ENCODE assay signal across 19 cellular contexts in the genomic region with DNA sequence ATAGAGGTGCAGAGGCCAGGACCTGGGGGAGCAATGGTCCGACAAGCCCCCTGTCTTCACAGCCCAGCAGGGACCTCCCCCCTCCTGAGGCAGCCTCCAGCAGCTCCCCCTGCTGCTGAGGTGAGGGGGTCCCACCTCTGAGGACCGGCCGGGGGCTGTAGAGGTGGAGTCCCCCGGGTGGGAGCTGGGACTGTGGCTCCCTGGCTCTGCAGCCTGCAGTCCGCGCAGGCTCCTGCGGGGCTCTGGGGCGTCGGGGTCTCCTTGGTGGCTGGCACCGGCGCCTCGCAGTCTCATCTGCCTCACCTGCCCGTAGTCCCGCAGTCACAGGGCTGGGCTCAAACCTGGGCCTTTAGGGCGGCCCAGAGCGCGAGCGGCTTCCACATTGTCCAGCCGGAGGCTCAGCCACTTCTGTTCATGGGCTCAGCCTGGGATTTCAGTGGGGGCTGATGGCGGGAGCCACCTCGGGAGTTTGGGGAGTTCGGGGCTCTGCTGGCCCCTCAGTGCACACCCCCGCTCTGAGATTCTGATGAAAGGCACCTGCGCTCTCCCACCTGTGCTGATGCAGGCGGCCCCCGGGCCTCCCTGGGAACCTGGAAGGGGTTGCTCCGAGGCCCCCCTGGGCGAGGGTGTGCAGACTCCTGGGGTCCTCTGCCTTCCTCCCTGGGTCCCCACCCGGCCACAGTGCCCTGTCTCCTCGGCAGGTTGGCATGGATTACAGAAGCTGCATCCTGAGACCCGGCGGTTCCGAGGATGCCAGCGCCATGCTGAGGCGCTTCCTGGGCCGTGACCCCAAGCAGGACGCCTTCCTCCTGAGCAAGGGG. TPM values are rescaled to one million over a fixed set of nuclear protein-coding genes. Genes with fewer than 3 reads are reported as not detected.
DNase-seq lines count a peak whose midpoint lies in the region; ATAC-seq and TF ChIP-seq lines count a peak whose summit lies in the region.
"Had no signal": no experiment of that assay in that cellular context is flagged by ENCODE, and none has a peak within 500 bp of the region (broad histone marks: within the 10 kb centered on the region; RNA-seq: fewer than 3 reads in every experiment).

No MANE protein-coding gene starts in this region.

- H3K36me3 ChIP-seq in breast epithelium (no peaks in the 10 kb centered on the region), H7 (replicated peaks; ENCODE audit: control insufficient read depth, insufficient read depth, low read length) (peaks cover 13% of the 10 kb centered on the region), transverse colon (peaks cover 0 to 9% (median 3%) of the 10 kb centered on the region in 4 donors)

- in situ Hi-C loops in transverse colon (cut with MboI; ENCODE audit: low pct_ligation_motif_present in 1 of 4, low pct_unique_long_range_greater_than_20kb in 1 of 4, low sequenced_read_pairs in 3 of 4): no loop called here

- H3K36me3 Mint-ChIP-seq in MCF 10A (ENCODE audit: insufficient read depth, unreplicated experiment): peaks cover 11% of the 10 kb centered on the region

- H3K27ac Mint-ChIP-seq in MCF 10A (ENCODE audit: low read depth, unreplicated experiment): no peak overlapping the region

- POLR2A ChIA-PET in MCF 10A (lab: Yijun Ruan, JAX): no interaction called here

- H3K4me1 ChIP-seq in breast epithelium (no peaks in the 10 kb centered on the region), transverse colon (peaks cover 0 to 19% (median 16%) of the 10 kb centered on the region in 4 donors)

- peaks cover 4% of the 10 kb centered on the region for H3K4me1 Mint-ChIP-seq in MCF 10A (ENCODE audit: insufficient read depth, unreplicated experiment)
- H3K4me1 Mint-ChIP-seq: H9 had no signal

- no peaks in the 10 kb centered on the region for H3K27me3 Mint-ChIP-seq in MCF 10A (ENCODE audit: insufficient read depth, unreplicated experiment)

- no peak for TF ChIP-seq POLR2A in breast epithelium (IDR thresholded peaks at IDR 0.05)
- no peak for TF ChIP-seq POLR2A in transverse colon (IDR thresholded peaks at IDR 0.05)

- TF ChIP-seq CTCF in breast epithelium (IDR thresholded peaks at IDR 0.05) (no peak), MCF 10A (IDR thresholded peaks at IDR 0.05; ENCODE audit: unreplicated experiment) (no peak), transverse colon (IDR thresholded peaks at IDR 0.05) (no peak)

- no peaks in the 10 kb centered on the region for H3K9me3 Mint-ChIP-seq in MCF 10A (ENCODE audit: unreplicated experiment)

- TF ChIP-seq EP300 in transverse colon (IDR thresholded peaks at IDR 0.05; ENCODE audit: low read depth): no peak

- no peak overlapping the region for H3K4me3 Mint-ChIP-seq in MCF 10A (ENCODE audit: unreplicated experiment)
- H3K4me3 Mint-ChIP-seq: H9 had no signal

- ATAC-seq in HG02798 (IDR thresholded peaks at IDR 0.05; ENCODE audit: poor library complexity, unreplicated experiment): no peak
- ATAC-seq in HG03520 (IDR thresholded peaks at IDR 0.05; ENCODE audit: unreplicated experiment): no peak
- ATAC-seq: K562 had no signal

- H3K4me3 ChIP-seq in breast epithelium: no peak overlapping the region
- H3K4me3 ChIP-seq in H7 (ENCODE audit: insufficient read depth, low read depth, low read length): no peak overlapping the region
- peak overlapping the region in 1 of 4 donors; percentile 18 for H3K4me3 ChIP-seq in transverse colon
- H3K4me3 ChIP-seq: K562 had no signal

- DNase-seq in breast epithelium (ENCODE audit: low spot score in 2 of 2) (no peak), MCF 10A (ENCODE audit: unreplicated experiment) (no peak), H7 (peak; percentile 67), islet precursor cell (peak; percentile 45), transverse colon (no peak), NCI-H128 (lab: John Stamatoyannopoulos, UW; ENCODE audit: unreplicated experiment) (no peak)
- DNase-seq: 8988T; H9; NCI-H1105 treated with DMSO at 0.1 percent for 48 hours; NCI-H1694 treated with DMSO at 0.1 percent for 48 hours; NCI-H510A; NCI-H748 treated with DMSO at 0.1 percent for 48 hours; NK-92 treated with Interleukin-12 subunit alpha and Interleukin-12 subunit beta, amount 100 ng/mL, for 24 hours; OCI-M1; RPMI8226; SHP77 treated with DMSO at 0.1 percent for 48 hours had no signal

- H3K27ac ChIP-seq in breast epithelium (peak overlapping the region; percentile 75 to 87), transverse colon (peak overlapping the region; percentile 73 to 77 (median 76))

- intact Hi-C loops in breast epithelium (cut with DNase I; ENCODE audit: low total_unique reads) (no loop called here), MCF 10A (cut with micrococcal nuclease) (no loop called here), transverse colon (cut with DNase I; ENCODE audit: low total_unique reads) (no loop called here)

- WGBS in transverse colon (ENCODE audit: low coverage in 1 of 2), 2 donors: 95% methylated on average over 36 of the region's 37 CpGs; no CpG with 5 or more reads in 1 of the 2 donors

- no TSS peak for BruUV-seq in MCF 10A (replicated peaks; lab: Mats Ljungman, UMichigan)

- CTCF ChIA-PET in MCF 10A (lab: Yijun Ruan, JAX): no interaction called here

- H3K27me3 ChIP-seq in breast epithelium: no peaks in the 10 kb centered on the region
- no peaks in the 10 kb centered on the region for H3K27me3 ChIP-seq in H7 (ENCODE audit: control insufficient read depth, insufficient read depth, low read length)
- no peaks in the 10 kb centered on the region for H3K27me3 ChIP-seq in transverse colon

- no peaks in the 10 kb centered on the region for H3K9me3 ChIP-seq in breast epithelium
- H3K9me3 ChIP-seq in transverse colon: no peaks in the 10 kb centered on the region

RNA-seq across cellular contexts. Expression of a gene that starts 7.0 kb away (rescaled TPM):
- total RNA-seq in breast epithelium (10 to 100 TPM in 1 of 3 donors, 1 to 10 TPM in 2; 2.1 to 10.4 (median 7.5) TPM), MCF 10A (2022) (3.1 and 4.0 TPM in 2 replicates), transverse colon (10 to 100 TPM in 1 of 4 donors, 1 to 10 TPM in 2, under 1 TPM in 1; 0.75 to 10.2 (median 4.9) TPM)
- total RNA-seq in H7 (2014; rRNA removed; shearing (Covaris generic)): 5.3 and 6.8 TPM in 2 replicates

RNA-seq across cellular contexts. Expression of a gene that starts 27.3 kb away (rescaled TPM):
- total RNA-seq in breast epithelium (10 to 100 TPM; 26.2 to 40.0 (median 39.1) TPM), MCF 10A (2022) (93.7 and 114 TPM in 2 replicates), transverse colon (100 to 1,000 TPM in 1 of 4 donors, 10 to 100 TPM in 3; 32.9 to 149 (median 42.0) TPM)
- total RNA-seq in H7 (2014; rRNA removed; shearing (Covaris generic)): 206 and 287 TPM in 2 replicates

RNA-seq across cellular contexts. Expression of a gene that starts 28.7 kb away (rescaled TPM):
- total RNA-seq in breast epithelium (10 to 100 TPM in 1 of 3 donors, 1 to 10 TPM in 2; 4.6 to 10.7 (median 7.5) TPM), MCF 10A (2022) (4.9 and 6.6 TPM in 2 replicates), transverse colon (1 to 10 TPM; 2.6 to 6.4 (median 3.9) TPM)
- total RNA-seq in H7 (2014; rRNA removed; shearing (Covaris generic)): 1.9 and 2.0 TPM in 2 replicates

RNA-seq across cellular contexts. Expression of a gene that starts 29.6 kb away (rescaled TPM):
- 10 to 100 TPM; 40.3 to 45.2 (median 42.1) TPM for total RNA-seq in breast epithelium
- 63.2 and 66.6 TPM in 2 replicates for total RNA-seq in MCF 10A (2022)
- 97.4 and 103 TPM in 2 replicates for total RNA-seq in H7 (2014; rRNA removed; shearing (Covaris generic))
- total RNA-seq in transverse colon: 10 to 100 TPM; 37.0 to 66.6 (median 47.5) TPM

RNA-seq across cellular contexts. Expression of a gene that starts 54.5 kb away (rescaled TPM):
- under 1 TPM in 2 of 3 donors, not detected in 1; 0.15 to 0.33 TPM for total RNA-seq in breast epithelium
- total RNA-seq in MCF 10A (2022): not detected in 2 replicates
- total RNA-seq in H7 (2014; rRNA removed; shearing (Covaris generic)): under 0.01 TPM in 2 replicates
- not detected for total RNA-seq in transverse colon
- total RNA-seq: H9 had no signal

Comparison
In these comparisons a context has a peak if more than half of its experiments do, and no peak if none do; other contexts are left out.
1. DNase-seq: peak in H7 (single experiment) and islet precursor cell (single experiment); none in breast epithelium (0 of 2), MCF 10A (single experiment), transverse colon (single experiment) and NCI-H128 (single experiment).